ENCODE assay signal across 8 cellular contexts in the genomic region with DNA sequence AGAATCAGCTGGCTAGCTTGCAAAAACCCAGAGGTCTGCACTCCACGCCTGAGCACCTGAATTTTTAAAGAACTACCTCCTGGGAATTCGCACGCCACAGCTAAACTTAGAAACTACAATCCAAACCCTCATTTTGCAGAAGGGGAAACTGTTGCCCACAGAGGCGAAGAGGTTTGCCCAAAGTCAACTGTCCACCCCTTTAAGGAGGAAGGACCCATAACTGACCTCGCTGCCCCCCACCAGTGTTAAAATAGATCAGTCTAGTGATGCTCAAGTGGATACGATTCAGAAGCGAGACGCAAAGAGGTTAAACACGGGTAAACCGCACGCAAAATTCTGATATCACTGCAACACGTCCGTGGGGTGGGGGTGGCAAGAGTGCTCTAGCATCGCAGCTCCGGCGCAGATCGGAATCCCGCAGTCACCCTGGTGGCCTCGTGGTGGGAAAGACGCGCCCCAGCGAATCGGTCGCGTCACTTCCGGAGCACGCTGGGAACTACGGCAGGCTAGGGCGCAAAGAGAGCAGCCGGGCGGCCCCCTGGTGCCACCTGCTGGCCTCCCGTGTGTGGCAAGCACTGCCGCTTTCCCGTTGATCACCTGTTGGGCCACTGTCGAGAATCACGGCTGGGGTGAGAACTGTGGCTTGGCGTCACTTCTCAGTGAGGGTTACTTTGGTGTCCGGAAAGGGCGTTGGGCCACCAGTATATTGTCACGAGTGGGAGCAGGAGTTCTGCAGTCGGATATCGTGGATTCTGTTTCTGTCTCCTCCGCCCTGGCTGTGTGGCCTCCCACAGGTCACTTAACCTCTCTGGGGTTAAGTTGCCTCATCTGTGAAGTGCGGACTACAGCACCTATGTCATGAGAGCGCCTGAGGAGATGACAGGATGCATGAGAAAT. TPM values are rescaled to one million over a fixed set of nuclear protein-coding genes. Genes with fewer than 3 reads are reported as not detected.
DNase-seq lines count a peak whose midpoint lies in the region; ATAC-seq and TF ChIP-seq lines count a peak whose summit lies in the region.

Gene ALKBH2, minus strand, starts transcription at position 451 of the 897 bp plus-strand sequence. CDS start 686 bp downstream, outside the sequence.

- peak; percentile 90 for TF ChIP-seq RAD21 in SK-N-SH (IDR thresholded peaks at IDR 0.05; ENCODE audit: low read length)

- H4K20me1 ChIP-seq in SK-N-SH (ENCODE audit: insufficient read depth): no peaks in the 10 kb centered on the region
- H4K20me1 ChIP-seq in osteoblast (ENCODE audit: insufficient read depth, low read length): peaks cover 2% of the 10 kb centered on the region

- H3K36me3 Mint-ChIP-seq in HFFc6 (ENCODE audit: low read depth): peaks cover 13% of the 10 kb centered on the region
- H3K36me3 Mint-ChIP-seq in activated naive CD4-positive, alpha-beta T cell treated with anti-CD3 and anti-CD28 coated beads, Interleukin-2, amount 50 U/mL, for 24 hours: peaks cover 8% of the 10 kb centered on the region

- no peaks in the 10 kb centered on the region for H3K9me2 ChIP-seq in SK-N-SH

- H2AFZ ChIP-seq in SK-N-SH (ENCODE audit: low read depth) (peak within 1 kb of the TSS; percentile 92), osteoblast (ENCODE audit: low read length) (peak within 1 kb of the TSS; percentile 90)

- CTCF ChIA-PET in SK-N-SH (lab: Yijun Ruan, JAX): interaction anchor here (0.6 to 3.0 kb wide), 39 partner anchors 9 to 1223 kb away, joined by 3 to 20 read pairs (median 4); partner anchors contain the start of gene ACACB

- peak in 1 of 2 experiments; percentile 58; a peak in 2 of 4 replicates for TF ChIP-seq EP300 in SK-N-SH (IDR thresholded peaks at IDR 0.05; ENCODE audit: borderline replicate concordance in 1 of 2, low read depth in 1 of 2, low read length in 1 of 2)

- peak within 1 kb of the TSS; percentile 91 for H3K4me3 Mint-ChIP-seq in HFFc6
- H3K4me3 Mint-ChIP-seq in activated naive CD4-positive, alpha-beta T cell treated with anti-CD3 and anti-CD28 coated beads, Interleukin-2, amount 50 U/mL, for 24 hours: peak within 1 kb of the TSS; percentile 95

- H3K9me3 Mint-ChIP-seq in HFFc6: no peaks in the 10 kb centered on the region
- H3K9me3 Mint-ChIP-seq in activated naive CD4-positive, alpha-beta T cell treated with anti-CD3 and anti-CD28 coated beads, Interleukin-2, amount 50 U/mL, for 24 hours: no peaks in the 10 kb centered on the region

- no peaks in the 10 kb centered on the region; the same call in none of the 2 replicates for H3K27me3 Mint-ChIP-seq in HFFc6 (ENCODE audit: insufficient read depth)
- H3K27me3 Mint-ChIP-seq in activated naive CD4-positive, alpha-beta T cell treated with anti-CD3 and anti-CD28 coated beads, Interleukin-2, amount 50 U/mL, for 24 hours: no peaks in the 10 kb centered on the region

- peak within 1 kb of the TSS; percentile 91 for H3K27ac Mint-ChIP-seq in HFFc6
- peak within 1 kb of the TSS; percentile 93 for H3K27ac Mint-ChIP-seq in activated naive CD4-positive, alpha-beta T cell treated with anti-CD3 and anti-CD28 coated beads, Interleukin-2, amount 50 U/mL, for 24 hours

- H3K9me3 ChIP-seq in SK-N-SH (no peaks in the 10 kb centered on the region), osteoblast (ENCODE audit: low read depth, low read length) (no peaks in the 10 kb centered on the region), thoracic aorta (no peaks in the 10 kb centered on the region)

- peak within 1 kb of the TSS; percentile 74 for H3K9ac ChIP-seq in SK-N-SH

- peaks cover 33% of the 10 kb centered on the region for H3K4me1 Mint-ChIP-seq in HFFc6 (ENCODE audit: low read depth)
- peaks cover 33% of the 10 kb centered on the region for H3K4me1 Mint-ChIP-seq in activated naive CD4-positive, alpha-beta T cell treated with anti-CD3 and anti-CD28 coated beads, Interleukin-2, amount 50 U/mL, for 24 hours

- peak within 1 kb of the TSS; percentile 95 for H3K4me2 ChIP-seq in SK-N-SH
- peak within 1 kb of the TSS; percentile 97 for H3K4me2 ChIP-seq in osteoblast (ENCODE audit: insufficient read depth, low read length)

- H3K4me1 ChIP-seq in SK-N-SH (ENCODE audit: control insufficient read depth in 1 of 2, insufficient read depth in 2 of 2, low read depth in 1 of 2, low read length in 1 of 2): peaks cover 0 to 22% of the 10 kb centered on the region in 2 experiments; a peak in 1 of 4 replicates
- H3K4me1 ChIP-seq in osteoblast (ENCODE audit: insufficient read depth, low read length): peaks cover 16% of the 10 kb centered on the region
- H3K4me1 ChIP-seq in thoracic aorta (ENCODE audit: control insufficient read depth in 1 of 2, low read depth in 2 of 2): peaks cover 10 to 23% of the 10 kb centered on the region in 2 donors

- H3K79me2 ChIP-seq in SK-N-SH (ENCODE audit: insufficient read depth) (peaks cover 23% of the 10 kb centered on the region), osteoblast (ENCODE audit: insufficient read depth, low read length) (peaks cover 15% of the 10 kb centered on the region)

- DNase-seq in HFFc6: peak; percentile 88
- peak; percentile 87 for DNase-seq in NCI-H1048 (lab: John Stamatoyannopoulos, UW)
- peak; percentile 90 for DNase-seq in SK-N-SH
- no peak for DNase-seq in glomerular endothelial cell (ENCODE audit: extremely low read depth, low read depth, low spot score)
- DNase-seq in osteoblast (ENCODE audit: insufficient read length, low spot score, missing footprints): peak; percentile 97
- DNase-seq in thoracic aorta (ENCODE audit: low spot score): peak; percentile 72

- H3K4me3 ChIP-seq in GM08714 (ENCODE audit: low read length) (peak within 1 kb of the TSS; percentile 67), SK-N-SH (ENCODE audit: low read depth in 2 of 2, low read length in 1 of 2) (peak within 1 kb of the TSS; percentile 60 to 77), osteoblast (ENCODE audit: insufficient read depth, low read length) (peak within 1 kb of the TSS; percentile 77), thoracic aorta (peak within 1 kb of the TSS; percentile 78)

- POLR2A ChIA-PET in SK-N-SH (lab: Yijun Ruan, JAX): no interaction called here

- no peaks in the 10 kb centered on the region for H3K27me3 ChIP-seq in SK-N-SH (ENCODE audit: insufficient read depth)
- H3K27me3 ChIP-seq in osteoblast (ENCODE audit: insufficient read depth, low read length): no peaks in the 10 kb centered on the region
- H3K27me3 ChIP-seq in thoracic aorta (replicated peaks; ENCODE audit: insufficient read depth): no peaks in the 10 kb centered on the region

- no peaks in the 10 kb centered on the region for H3F3A ChIP-seq in SK-N-SH (replicated peaks; ENCODE audit: insufficient read depth)

- peaks cover 2 to 17% of the 10 kb centered on the region in 2 experiments for H3K36me3 ChIP-seq in SK-N-SH (replicated peaks in 1 of 2; ENCODE audit: control insufficient read depth in 1 of 2, insufficient read depth in 2 of 2, low read length in 1 of 2)
- peaks cover 13% of the 10 kb centered on the region for H3K36me3 ChIP-seq in osteoblast (ENCODE audit: insufficient read depth, low read length)
- peaks cover 7% of the 10 kb centered on the region for H3K36me3 ChIP-seq in thoracic aorta

- peak; percentile 64 for ATAC-seq in thoracic aorta (ENCODE audit: insufficient number of reproducible peaks, low FRiP score, low read depth)

- 10% methylated on average over 22 of the region's 45 CpGs for WGBS in SK-N-SH (ENCODE audit: low lambda C conversion rate)

- H3K27ac ChIP-seq in SK-N-SH (ENCODE audit: low read depth in 2 of 2, low read length in 1 of 2) (peak within 1 kb of the TSS; percentile 54 to 60; a peak in 3 of 4 replicates), osteoblast (ENCODE audit: low read depth, low read length) (peak within 1 kb of the TSS; percentile 88), thoracic aorta (peak within 1 kb of the TSS; percentile 63 to 74)

- TF ChIP-seq CTCF in HFFc6 (IDR thresholded peaks at IDR 0.05) (peak; percentile 98), SK-N-SH (IDR thresholded peaks at IDR 0.05) (peak; percentile 91), osteoblast (IDR thresholded peaks at IDR 0.05; ENCODE audit: extremely low read depth, low read depth, low read length) (peak; percentile 93), thoracic aorta (IDR thresholded peaks at IDR 0.05) (peak; percentile 98)

TF ChIP-seq in SK-N-SH, 30 proteins besides CTCF, POLR2A, EP300 and RAD21 (continues in another document):
- TF ChIP-seq YY1 (IDR thresholded peaks at IDR 0.05; ENCODE audit: low read depth): peak; percentile 22; the same call in 1 of the 2 replicates
- TF ChIP-seq, protein P1, sequence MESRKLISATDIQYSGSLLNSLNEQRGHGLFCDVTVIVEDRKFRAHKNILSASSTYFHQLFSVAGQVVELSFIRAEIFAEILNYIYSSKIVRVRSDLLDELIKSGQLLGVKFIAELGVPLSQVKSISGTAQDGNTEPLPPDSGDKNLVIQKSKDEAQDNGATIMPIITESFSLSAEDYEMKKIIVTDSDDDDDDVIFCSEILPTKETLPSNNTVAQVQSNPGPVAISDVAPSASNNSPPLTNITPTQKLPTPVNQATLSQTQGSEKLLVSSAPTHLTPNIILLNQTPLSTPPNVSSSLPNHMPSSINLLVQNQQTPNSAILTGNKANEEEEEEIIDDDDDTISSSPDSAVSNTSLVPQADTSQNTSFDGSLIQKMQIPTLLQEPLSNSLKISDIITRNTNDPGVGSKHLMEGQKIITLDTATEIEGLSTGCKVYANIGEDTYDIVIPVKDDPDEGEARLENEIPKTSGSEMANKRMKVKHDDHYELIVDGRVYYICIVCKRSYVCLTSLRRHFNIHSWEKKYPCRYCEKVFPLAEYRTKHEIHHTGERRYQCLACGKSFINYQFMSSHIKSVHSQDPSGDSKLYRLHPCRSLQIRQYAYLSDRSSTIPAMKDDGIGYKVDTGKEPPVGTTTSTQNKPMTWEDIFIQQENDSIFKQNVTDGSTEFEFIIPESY (IDR thresholded peaks at IDR 0.05; ENCODE audit: borderline replicate concordance, low read depth): peak; percentile 59; the same call in 1 of the 2 replicates
- no peak for TF ChIP-seq IRF3 (IDR thresholded peaks at IDR 0.05; ENCODE audit: low read depth, low read length)

RNA-seq across cellular contexts. Expression of gene ALKBH2, which starts in this region (rescaled TPM):
- 10 to 100 TPM; 12.3 to 17.1 (median 13.3) TPM for total RNA-seq in HFFc6 (2021; fragmentation: NEBNext Ultra II Directional; extraction: Animal tissue kit (Norgen Biotek cat#: 25700))
- 47.3 and 53.7 TPM in 2 replicates for polyA plus RNA-seq in SK-N-SH (2012; rRNA removed)
- polyA plus RNA-seq in SK-N-SH (2012; cell fraction: cytosol; rRNA removed): 39.1 and 39.3 TPM in 2 replicates
- 88.6 and 122 TPM in 2 replicates for polyA plus RNA-seq in SK-N-SH (2012; cell fraction: nucleus; rRNA removed)
- total RNA-seq in glomerular endothelial cell (6.1 and 12.1 TPM in 2 replicates), osteoblast (22.4 and 25.0 TPM in 2 replicates), thoracic aorta (10 to 100 TPM; 15.3 to 21.9 TPM)
